In the genomic region with DNA sequence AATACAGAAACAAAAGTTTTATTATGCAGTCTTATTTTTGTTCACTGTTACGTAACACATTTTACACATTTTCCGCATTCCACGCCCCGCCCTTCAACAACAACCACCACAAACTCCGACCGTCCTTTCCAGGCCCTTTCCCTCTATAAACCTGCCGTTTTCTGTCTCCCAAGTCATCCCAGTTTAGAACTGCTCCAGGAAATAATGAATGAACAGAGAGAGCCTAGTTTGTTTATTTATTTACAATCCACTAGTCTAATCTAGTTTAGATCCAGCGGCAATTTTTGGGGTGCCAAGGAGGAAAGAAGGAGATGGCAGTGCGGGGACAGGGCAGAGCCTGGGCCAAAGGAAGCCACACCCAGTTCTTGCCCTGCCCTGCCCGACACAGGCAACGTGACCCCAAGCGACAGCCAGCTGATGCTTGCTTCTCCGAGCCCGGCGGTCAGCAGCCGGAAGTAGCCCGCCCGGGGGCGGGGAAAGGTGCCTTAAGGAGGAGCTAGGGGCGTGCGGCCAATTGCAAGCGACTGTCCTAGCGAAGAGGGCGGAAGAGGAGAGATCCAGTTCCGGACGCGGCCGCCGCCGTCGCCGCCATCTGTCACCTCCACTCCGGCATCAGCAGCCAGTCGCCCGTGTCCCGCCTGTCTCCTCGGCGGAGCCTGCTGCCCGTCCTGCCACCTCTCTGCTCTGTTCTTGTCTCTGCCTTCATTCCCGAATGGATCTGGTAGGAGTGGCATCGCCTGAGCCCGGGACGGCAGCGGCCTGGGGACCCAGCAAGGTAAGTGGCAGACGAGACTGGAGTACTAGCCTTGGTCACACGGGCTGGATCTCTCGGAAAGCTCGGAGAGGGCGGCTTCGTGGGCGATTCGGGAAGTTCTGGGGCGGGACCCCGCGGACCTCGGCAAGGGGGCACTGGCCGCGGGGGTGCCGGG, we compare ENCODE assay signal across 1 cellular context.
TF ChIP-seq lines count a peak whose summit lies in the region.

A gene with protein sequence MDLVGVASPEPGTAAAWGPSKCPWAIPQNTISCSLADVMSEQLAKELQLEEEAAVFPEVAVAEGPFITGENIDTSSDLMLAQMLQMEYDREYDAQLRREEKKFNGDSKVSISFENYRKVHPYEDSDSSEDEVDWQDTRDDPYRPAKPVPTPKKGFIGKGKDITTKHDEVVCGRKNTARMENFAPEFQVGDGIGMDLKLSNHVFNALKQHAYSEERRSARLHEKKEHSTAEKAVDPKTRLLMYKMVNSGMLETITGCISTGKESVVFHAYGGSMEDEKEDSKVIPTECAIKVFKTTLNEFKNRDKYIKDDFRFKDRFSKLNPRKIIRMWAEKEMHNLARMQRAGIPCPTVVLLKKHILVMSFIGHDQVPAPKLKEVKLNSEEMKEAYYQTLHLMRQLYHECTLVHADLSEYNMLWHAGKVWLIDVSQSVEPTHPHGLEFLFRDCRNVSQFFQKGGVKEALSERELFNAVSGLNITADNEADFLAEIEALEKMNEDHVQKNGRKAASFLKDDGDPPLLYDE (plus strand): TSS at position 560 of the 929 bp plus-strand sequence. CDS start 153 bp downstream, at position 713.

TF ChIP-seq in K562, 482 proteins besides CTCF, POLR2A, EP300 and RAD21 (continued from another document and continues in another):
- TF ChIP-seq, protein P1, sequence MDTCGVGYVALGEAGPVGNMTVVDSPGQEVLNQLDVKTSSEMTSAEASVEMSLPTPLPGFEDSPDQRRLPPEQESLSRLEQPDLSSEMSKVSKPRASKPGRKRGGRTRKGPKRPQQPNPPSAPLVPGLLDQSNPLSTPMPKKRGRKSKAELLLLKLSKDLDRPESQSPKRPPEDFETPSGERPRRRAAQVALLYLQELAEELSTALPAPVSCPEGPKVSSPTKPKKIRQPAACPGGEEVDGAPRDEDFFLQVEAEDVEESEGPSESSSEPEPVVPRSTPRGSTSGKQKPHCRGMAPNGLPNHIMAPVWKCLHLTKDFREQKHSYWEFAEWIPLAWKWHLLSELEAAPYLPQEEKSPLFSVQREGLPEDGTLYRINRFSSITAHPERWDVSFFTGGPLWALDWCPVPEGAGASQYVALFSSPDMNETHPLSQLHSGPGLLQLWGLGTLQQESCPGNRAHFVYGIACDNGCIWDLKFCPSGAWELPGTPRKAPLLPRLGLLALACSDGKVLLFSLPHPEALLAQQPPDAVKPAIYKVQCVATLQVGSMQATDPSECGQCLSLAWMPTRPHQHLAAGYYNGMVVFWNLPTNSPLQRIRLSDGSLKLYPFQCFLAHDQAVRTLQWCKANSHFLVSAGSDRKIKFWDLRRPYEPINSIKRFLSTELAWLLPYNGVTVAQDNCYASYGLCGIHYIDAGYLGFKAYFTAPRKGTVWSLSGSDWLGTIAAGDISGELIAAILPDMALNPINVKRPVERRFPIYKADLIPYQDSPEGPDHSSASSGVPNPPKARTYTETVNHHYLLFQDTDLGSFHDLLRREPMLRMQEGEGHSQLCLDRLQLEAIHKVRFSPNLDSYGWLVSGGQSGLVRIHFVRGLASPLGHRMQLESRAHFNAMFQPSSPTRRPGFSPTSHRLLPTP (IDR thresholded peaks at IDR 0.05; ENCODE audit: borderline replicate concordance, extremely low read depth, insufficient read length), result no peak
- TF ChIP-seq SRSF7 (optimal IDR thresholded peaks at IDR 0.05; ENCODE audit: low read depth, low read length) (no peak), ZNF134 (CRISPR knock-in tag; conservative IDR thresholded peaks at IDR 0.05) (no peak), ZNF830 (CRISPR knock-in tag; IDR thresholded peaks at IDR 0.05) (no peak), KLF16 (IDR thresholded peaks at IDR 0.05) (no peak), SAP30 (IDR thresholded peaks at IDR 0.05; ENCODE audit: borderline replicate concordance, insufficient read depth, low read depth, low read length, poor library complexity, severe bottlenecking) (peak; percentile 97), SMC3 (conservative IDR thresholded peaks at IDR 0.05; ENCODE audit: insufficient read depth, low read depth, low read length) (no peak), ETV5 (CRISPR knock-in tag; IDR thresholded peaks at IDR 0.05; ENCODE audit: low read depth) (peak; percentile 89), PCBP1 (IDR thresholded peaks at IDR 0.05; ENCODE audit: low read depth, low read length, poor library complexity, severe bottlenecking) (peak; percentile 48), SOX6 (IDR thresholded peaks at IDR 0.05) (peak; percentile 53; the same call in 1 of the 2 replicates), ATF7 (IDR thresholded peaks at IDR 0.05) (peak; percentile 75), ZNF3 (CRISPR knock-in tag; IDR thresholded peaks at IDR 0.05) (no peak), ZNF589 (CRISPR knock-in tag; IDR thresholded peaks at IDR 0.05; ENCODE audit: low read depth) (peak; percentile 65; the same call in 1 of the 2 replicates), BRD4 (IDR thresholded peaks at IDR 0.05) (0 out of 2 replicates have a peak, but pooled peaks have one; percentile 57), SMARCE1 (IDR thresholded peaks at IDR 0.05) (0 out of 2 replicates have a peak, but pooled peaks have one; percentile 40), XRCC5 (IDR thresholded peaks at IDR 0.05; ENCODE audit: low read depth, low read length) (0 out of 2 replicates have a peak, but pooled peaks have one; percentile 61), ZNF324 (CRISPR knock-in tag; IDR thresholded peaks at IDR 0.05) (no peak), MAFK (IDR thresholded peaks at IDR 0.05; ENCODE audit: low read length) (no peak), MXI1 (IDR thresholded peaks at IDR 0.05; ENCODE audit: low read depth, low read length) (peak; percentile 88), NR4A1 (CRISPR knock-in tag; IDR thresholded peaks at IDR 0.05) (no peak), NR4A1 (tag; IDR thresholded peaks at IDR 0.05) (no peak), FOXA1 (IDR thresholded peaks at IDR 0.05; ENCODE audit: borderline replicate concordance) (peak; percentile 6; the same call in 1 of the 2 replicates)
- TF ChIP-seq, protein P2, sequence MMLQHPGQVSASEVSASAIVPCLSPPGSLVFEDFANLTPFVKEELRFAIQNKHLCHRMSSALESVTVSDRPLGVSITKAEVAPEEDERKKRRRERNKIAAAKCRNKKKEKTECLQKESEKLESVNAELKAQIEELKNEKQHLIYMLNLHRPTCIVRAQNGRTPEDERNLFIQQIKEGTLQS (IDR thresholded peaks at IDR 0.05), result no peak; the same call in 1 of the 2 replicates
- TF ChIP-seq, protein P2 (CRISPR knock-in tag; conservative IDR thresholded peaks at IDR 0.05), result no peak
- TF ChIP-seq, protein P3, sequence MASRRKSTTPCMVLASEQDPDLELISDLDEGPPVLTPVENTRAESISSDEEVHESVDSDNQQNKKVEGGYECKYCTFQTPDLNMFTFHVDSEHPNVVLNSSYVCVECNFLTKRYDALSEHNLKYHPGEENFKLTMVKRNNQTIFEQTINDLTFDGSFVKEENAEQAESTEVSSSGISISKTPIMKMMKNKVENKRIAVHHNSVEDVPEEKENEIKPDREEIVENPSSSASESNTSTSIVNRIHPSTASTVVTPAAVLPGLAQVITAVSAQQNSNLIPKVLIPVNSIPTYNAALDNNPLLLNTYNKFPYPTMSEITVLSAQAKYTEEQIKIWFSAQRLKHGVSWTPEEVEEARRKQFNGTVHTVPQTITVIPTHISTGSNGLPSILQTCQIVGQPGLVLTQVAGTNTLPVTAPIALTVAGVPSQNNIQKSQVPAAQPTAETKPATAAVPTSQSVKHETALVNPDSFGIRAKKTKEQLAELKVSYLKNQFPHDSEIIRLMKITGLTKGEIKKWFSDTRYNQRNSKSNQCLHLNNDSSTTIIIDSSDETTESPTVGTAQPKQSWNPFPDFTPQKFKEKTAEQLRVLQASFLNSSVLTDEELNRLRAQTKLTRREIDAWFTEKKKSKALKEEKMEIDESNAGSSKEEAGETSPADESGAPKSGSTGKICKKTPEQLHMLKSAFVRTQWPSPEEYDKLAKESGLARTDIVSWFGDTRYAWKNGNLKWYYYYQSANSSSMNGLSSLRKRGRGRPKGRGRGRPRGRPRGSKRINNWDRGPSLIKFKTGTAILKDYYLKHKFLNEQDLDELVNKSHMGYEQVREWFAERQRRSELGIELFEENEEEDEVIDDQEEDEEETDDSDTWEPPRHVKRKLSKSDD (conservative IDR thresholded peaks at IDR 0.05; ENCODE audit: low read length), result 0 out of 2 replicates have a peak, but pooled peaks have one; percentile 61
- TF ChIP-seq, protein P4, sequence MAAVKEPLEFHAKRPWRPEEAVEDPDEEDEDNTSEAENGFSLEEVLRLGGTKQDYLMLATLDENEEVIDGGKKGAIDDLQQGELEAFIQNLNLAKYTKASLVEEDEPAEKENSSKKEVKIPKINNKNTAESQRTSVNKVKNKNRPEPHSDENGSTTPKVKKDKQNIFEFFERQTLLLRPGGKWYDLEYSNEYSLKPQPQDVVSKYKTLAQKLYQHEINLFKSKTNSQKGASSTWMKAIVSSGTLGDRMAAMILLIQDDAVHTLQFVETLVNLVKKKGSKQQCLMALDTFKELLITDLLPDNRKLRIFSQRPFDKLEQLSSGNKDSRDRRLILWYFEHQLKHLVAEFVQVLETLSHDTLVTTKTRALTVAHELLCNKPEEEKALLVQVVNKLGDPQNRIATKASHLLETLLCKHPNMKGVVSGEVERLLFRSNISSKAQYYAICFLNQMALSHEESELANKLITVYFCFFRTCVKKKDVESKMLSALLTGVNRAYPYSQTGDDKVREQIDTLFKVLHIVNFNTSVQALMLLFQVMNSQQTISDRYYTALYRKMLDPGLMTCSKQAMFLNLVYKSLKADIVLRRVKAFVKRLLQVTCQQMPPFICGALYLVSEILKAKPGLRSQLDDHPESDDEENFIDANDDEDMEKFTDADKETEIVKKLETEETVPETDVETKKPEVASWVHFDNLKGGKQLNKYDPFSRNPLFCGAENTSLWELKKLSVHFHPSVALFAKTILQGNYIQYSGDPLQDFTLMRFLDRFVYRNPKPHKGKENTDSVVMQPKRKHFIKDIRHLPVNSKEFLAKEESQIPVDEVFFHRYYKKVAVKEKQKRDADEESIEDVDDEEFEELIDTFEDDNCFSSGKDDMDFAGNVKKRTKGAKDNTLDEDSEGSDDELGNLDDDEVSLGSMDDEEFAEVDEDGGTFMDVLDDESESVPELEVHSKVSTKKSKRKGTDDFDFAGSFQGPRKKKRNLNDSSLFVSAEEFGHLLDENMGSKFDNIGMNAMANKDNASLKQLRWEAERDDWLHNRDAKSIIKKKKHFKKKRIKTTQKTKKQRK (IDR thresholded peaks at IDR 0.05; ENCODE audit: borderline replicate concordance, low read depth, low read length), result no peak; the same call in 1 of the 2 replicates
- TF ChIP-seq, protein P5, sequence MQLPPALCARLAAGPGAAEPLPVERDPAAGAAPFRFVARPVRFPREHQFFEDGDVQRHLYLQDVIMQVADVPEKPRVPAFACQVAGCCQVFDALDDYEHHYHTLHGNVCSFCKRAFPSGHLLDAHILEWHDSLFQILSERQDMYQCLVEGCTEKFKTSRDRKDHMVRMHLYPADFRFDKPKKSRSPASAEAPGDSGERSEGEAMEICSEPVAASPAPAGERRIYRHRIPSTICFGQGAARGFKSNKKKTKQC (CRISPR knock-in tag; IDR thresholded peaks at IDR 0.05), result no peak
- TF ChIP-seq, protein P6, sequence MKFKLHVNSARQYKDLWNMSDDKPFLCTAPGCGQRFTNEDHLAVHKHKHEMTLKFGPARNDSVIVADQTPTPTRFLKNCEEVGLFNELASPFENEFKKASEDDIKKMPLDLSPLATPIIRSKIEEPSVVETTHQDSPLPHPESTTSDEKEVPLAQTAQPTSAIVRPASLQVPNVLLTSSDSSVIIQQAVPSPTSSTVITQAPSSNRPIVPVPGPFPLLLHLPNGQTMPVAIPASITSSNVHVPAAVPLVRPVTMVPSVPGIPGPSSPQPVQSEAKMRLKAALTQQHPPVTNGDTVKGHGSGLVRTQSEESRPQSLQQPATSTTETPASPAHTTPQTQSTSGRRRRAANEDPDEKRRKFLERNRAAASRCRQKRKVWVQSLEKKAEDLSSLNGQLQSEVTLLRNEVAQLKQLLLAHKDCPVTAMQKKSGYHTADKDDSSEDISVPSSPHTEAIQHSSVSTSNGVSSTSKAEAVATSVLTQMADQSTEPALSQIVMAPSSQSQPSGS (CRISPR knock-in tag; IDR thresholded peaks at IDR 0.05), result no peak
- TF ChIP-seq, protein P7, sequence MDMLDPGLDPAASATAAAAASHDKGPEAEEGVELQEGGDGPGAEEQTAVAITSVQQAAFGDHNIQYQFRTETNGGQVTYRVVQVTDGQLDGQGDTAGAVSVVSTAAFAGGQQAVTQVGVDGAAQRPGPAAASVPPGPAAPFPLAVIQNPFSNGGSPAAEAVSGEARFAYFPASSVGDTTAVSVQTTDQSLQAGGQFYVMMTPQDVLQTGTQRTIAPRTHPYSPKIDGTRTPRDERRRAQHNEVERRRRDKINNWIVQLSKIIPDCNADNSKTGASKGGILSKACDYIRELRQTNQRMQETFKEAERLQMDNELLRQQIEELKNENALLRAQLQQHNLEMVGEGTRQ (CRISPR knock-in tag; IDR thresholded peaks at IDR 0.05), result peak; percentile 88
- TF ChIP-seq, protein P8, sequence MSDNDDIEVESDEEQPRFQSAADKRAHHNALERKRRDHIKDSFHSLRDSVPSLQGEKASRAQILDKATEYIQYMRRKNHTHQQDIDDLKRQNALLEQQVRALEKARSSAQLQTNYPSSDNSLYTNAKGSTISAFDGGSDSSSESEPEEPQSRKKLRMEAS (CRISPR knock-in tag; IDR thresholded peaks at IDR 0.05), result peak; percentile 59
- TF ChIP-seq, protein P9, sequence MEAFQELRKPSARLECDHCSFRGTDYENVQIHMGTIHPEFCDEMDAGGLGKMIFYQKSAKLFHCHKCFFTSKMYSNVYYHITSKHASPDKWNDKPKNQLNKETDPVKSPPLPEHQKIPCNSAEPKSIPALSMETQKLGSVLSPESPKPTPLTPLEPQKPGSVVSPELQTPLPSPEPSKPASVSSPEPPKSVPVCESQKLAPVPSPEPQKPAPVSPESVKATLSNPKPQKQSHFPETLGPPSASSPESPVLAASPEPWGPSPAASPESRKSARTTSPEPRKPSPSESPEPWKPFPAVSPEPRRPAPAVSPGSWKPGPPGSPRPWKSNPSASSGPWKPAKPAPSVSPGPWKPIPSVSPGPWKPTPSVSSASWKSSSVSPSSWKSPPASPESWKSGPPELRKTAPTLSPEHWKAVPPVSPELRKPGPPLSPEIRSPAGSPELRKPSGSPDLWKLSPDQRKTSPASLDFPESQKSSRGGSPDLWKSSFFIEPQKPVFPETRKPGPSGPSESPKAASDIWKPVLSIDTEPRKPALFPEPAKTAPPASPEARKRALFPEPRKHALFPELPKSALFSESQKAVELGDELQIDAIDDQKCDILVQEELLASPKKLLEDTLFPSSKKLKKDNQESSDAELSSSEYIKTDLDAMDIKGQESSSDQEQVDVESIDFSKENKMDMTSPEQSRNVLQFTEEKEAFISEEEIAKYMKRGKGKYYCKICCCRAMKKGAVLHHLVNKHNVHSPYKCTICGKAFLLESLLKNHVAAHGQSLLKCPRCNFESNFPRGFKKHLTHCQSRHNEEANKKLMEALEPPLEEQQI (IDR thresholded peaks at IDR 0.05), result no peak
